ENCODE assay signal across 18 cellular contexts in the genomic region with DNA sequence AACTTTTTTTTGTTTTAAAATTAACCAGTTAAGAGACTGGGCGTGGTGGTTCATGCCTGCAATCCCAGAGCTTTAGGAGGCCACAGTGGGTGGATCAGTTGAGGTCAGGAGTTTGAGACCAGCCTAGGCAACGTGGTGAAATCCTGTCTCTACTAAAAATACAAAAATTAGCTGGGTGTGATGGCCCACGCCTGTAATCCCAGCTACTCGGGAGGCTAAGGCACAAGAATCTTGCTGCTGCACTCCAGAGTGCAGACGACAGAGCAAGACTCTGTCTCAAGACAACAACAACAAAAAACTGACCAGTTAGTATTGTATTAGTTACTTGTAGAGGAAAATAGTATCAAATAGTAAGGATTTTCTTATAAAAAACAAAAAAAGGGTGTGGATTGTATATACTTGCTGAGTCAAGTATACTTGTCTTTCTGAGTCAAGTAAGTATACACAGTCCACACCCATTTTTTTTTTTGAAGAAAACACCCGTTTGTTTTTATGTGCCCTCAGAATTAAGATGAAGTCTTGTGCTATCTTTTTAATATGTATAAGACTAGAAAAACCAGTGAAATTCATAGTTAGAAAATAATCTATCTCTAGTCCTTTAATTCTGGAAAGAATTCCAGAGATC. TPM values are rescaled to one million over a fixed set of nuclear protein-coding genes. Genes with fewer than 3 reads are reported as not detected.
DNase-seq lines count a peak whose midpoint lies in the region; ATAC-seq and TF ChIP-seq lines count a peak whose summit lies in the region.
"Had no signal": no experiment of that assay in that cellular context is flagged by ENCODE, and none has a peak within 500 bp of the region (broad histone marks: within the 10 kb centered on the region; RNA-seq: fewer than 3 reads in every experiment).

No MANE protein-coding gene starts in this region.

- H3K9me3 Mint-ChIP-seq in CD8-positive, alpha-beta memory T cell, result no peaks in the 10 kb centered on the region
- H3K9me3 Mint-ChIP-seq in osteocyte (ENCODE audit: unreplicated experiment), result no peaks in the 10 kb centered on the region
- H3K9me3 Mint-ChIP-seq: activated naive CD4-positive, alpha-beta T cell treated with anti-CD3 and anti-CD28 coated beads, Interleukin-2, amount 10 ng/mL, durations not matched to agents 7 days and 5 days; stimulated activated naive CD8-positive, alpha-beta T cell treated with anti-CD3 and anti-CD28 coated beads, Interleukin-15, amount 100 ng/mL, for 72 hours had no signal

- no peaks in the 10 kb centered on the region for H3K27me3 ChIP-seq in CD8-positive, alpha-beta memory T cell (ENCODE audit: insufficient read depth, low read length, poor library complexity, severe bottlenecking)
- H3K27me3 ChIP-seq in esophagus muscularis mucosa (no peaks in the 10 kb centered on the region), ascending aorta (no peaks in the 10 kb centered on the region)
- H3K27me3 ChIP-seq: body of pancreas had no signal

- no peak for DNase-seq in CD8-positive, alpha-beta memory T cell
- peak; percentile 30 for DNase-seq in RWPE1 (ENCODE audit: low spot score)
- no peak for DNase-seq in esophagus muscularis mucosa (ENCODE audit: extremely low spot score)
- DNase-seq in osteocyte (ENCODE audit: extremely low spot score, unreplicated experiment), result no peak
- DNase-seq in ascending aorta (ENCODE audit: low spot score in 2 of 2), result no peak
- DNase-seq in activated T-cell treated with anti-CD3 and anti-CD28 coated beads, Interleukin-2, amount 50 U/mL, for 48 hours, result no peak
- no peak for DNase-seq in H4 (ENCODE audit: low spot score)
- DNase-seq: activated CD4-positive, alpha-beta T cell treated with anti-CD3 and anti-CD28 coated beads, Interleukin-2, amount 50 U/mL, for 1 hour; activated naive CD4-positive, alpha-beta T cell treated with anti-CD3 and anti-CD28 coated beads, Interleukin-2, amount 10 ng/mL, durations not matched to agents 7 days and 5 days; body of pancreas; Calu3; foreskin melanocyte; NCI-H1436; NCI-H226; psoas muscle; stimulated activated naive CD8-positive, alpha-beta T cell treated with anti-CD3 and anti-CD28 coated beads, Interleukin-15, amount 100 ng/mL, for 72 hours had no signal

- intact Hi-C loops in esophagus muscularis mucosa (cut with DNase I) (no loop called here), ascending aorta (cut with DNase I) (no loop called here)

- H3K27me3 Mint-ChIP-seq in CD8-positive, alpha-beta memory T cell, result no peaks in the 10 kb centered on the region
- no peaks in the 10 kb centered on the region for H3K27me3 Mint-ChIP-seq in osteocyte (ENCODE audit: unreplicated experiment)
- H3K27me3 Mint-ChIP-seq: activated naive CD4-positive, alpha-beta T cell treated with anti-CD3 and anti-CD28 coated beads, Interleukin-2, amount 10 ng/mL, durations not matched to agents 7 days and 5 days; stimulated activated naive CD8-positive, alpha-beta T cell treated with anti-CD3 and anti-CD28 coated beads, Interleukin-15, amount 100 ng/mL, for 72 hours had no signal

- no peaks in the 10 kb centered on the region for H3K9me3 ChIP-seq in CD8-positive, alpha-beta memory T cell (ENCODE audit: low read length)
- H3K9me3 ChIP-seq in esophagus muscularis mucosa (no peaks in the 10 kb centered on the region), ascending aorta (no peaks in the 10 kb centered on the region)
- H3K9me3 ChIP-seq: body of pancreas, psoas muscle had no signal

- TF ChIP-seq EP300 in esophagus muscularis mucosa (IDR thresholded peaks at IDR 0.05), result no peak

- peak overlapping the region in 2 of 7 donors; percentile 15 to 70 for H3K4me3 Mint-ChIP-seq in CD8-positive, alpha-beta memory T cell
- H3K4me3 Mint-ChIP-seq in osteocyte (ENCODE audit: unreplicated experiment), result no peak overlapping the region
- H3K4me3 Mint-ChIP-seq: activated naive CD4-positive, alpha-beta T cell treated with anti-CD3 and anti-CD28 coated beads, Interleukin-2, amount 10 ng/mL, durations not matched to agents 7 days and 5 days; stimulated activated naive CD8-positive, alpha-beta T cell treated with anti-CD3 and anti-CD28 coated beads, Interleukin-15, amount 100 ng/mL, for 72 hours had no signal

- no peaks in the 10 kb centered on the region for H3K36me3 ChIP-seq in CD8-positive, alpha-beta memory T cell (ENCODE audit: insufficient read depth, low read length)
- peaks cover 0 to 12% (median 10%) of the 10 kb centered on the region in 4 donors for H3K36me3 ChIP-seq in esophagus muscularis mucosa
- peaks cover 7 to 13% of the 10 kb centered on the region in 2 donors for H3K36me3 ChIP-seq in ascending aorta

- H3K36me3 Mint-ChIP-seq in CD8-positive, alpha-beta memory T cell, result peaks cover 0 to 36% (median 4%) of the 10 kb centered on the region in 3 donors
- H3K36me3 Mint-ChIP-seq in osteocyte (ENCODE audit: unreplicated experiment), result peaks cover 3% of the 10 kb centered on the region

- peaks cover 51 to 72% (median 67%) of the 10 kb centered on the region in 3 donors for H3K4me1 Mint-ChIP-seq in CD8-positive, alpha-beta memory T cell
- H3K4me1 Mint-ChIP-seq in osteocyte (ENCODE audit: unreplicated experiment), result peaks cover 43% of the 10 kb centered on the region

- no peak for TF ChIP-seq POLR2A in esophagus muscularis mucosa (IDR thresholded peaks at IDR 0.05; ENCODE audit: low read depth)

- WGBS in esophagus muscularis mucosa, result 59% methylated on average over 6 of the region's 6 CpGs

- no peak for ATAC-seq in HG03025 (IDR thresholded peaks at IDR 0.05; ENCODE audit: low FRiP score, unreplicated experiment)
- ATAC-seq: body of pancreas; left lobe of liver; psoas muscle; stimulated activated naive CD8-positive, alpha-beta T cell treated with anti-CD3 and anti-CD28 coated beads, Interleukin-15, amount 100 ng/mL, for 72 hours had no signal

- H3K4me3 ChIP-seq in CD8-positive, alpha-beta memory T cell (ENCODE audit: low read length), result no peak overlapping the region
- H3K4me3 ChIP-seq in esophagus muscularis mucosa (no peak overlapping the region), ascending aorta (no peak overlapping the region)
- H3K4me3 ChIP-seq: body of pancreas, psoas muscle had no signal

- TF ChIP-seq CTCF in RWPE1 (conservative IDR thresholded peaks at IDR 0.05; ENCODE audit: low read depth), result no peak
- no peak for TF ChIP-seq CTCF in esophagus muscularis mucosa (IDR thresholded peaks at IDR 0.05)
- no peak for TF ChIP-seq CTCF in osteocyte (IDR thresholded peaks at IDR 0.05)
- no peak for TF ChIP-seq CTCF in ascending aorta (IDR thresholded peaks at IDR 0.05)

- H3K27ac ChIP-seq in CD8-positive, alpha-beta memory T cell (ENCODE audit: low read depth, low read length), result no peak overlapping the region
- H3K27ac ChIP-seq in RWPE1 (peak overlapping the region; percentile 83), esophagus muscularis mucosa (replicated peaks in 1 of 4) (peak overlapping the region in 3 of 4 donors; percentile 22 to 42 (median 28)), ascending aorta (no peak overlapping the region)
- H3K27ac ChIP-seq: body of pancreas, psoas muscle had no signal

- POLR2A ChIA-PET in CD8-positive, alpha-beta memory T cell (lab: Charles Lee), result no interaction called here
- POLR2A ChIA-PET in RWPE1 (lab: Yijun Ruan, JAX; ENCODE audit: low non-redundant PET), result no interaction called here

- H3K27ac Mint-ChIP-seq in CD8-positive, alpha-beta memory T cell, result peak overlapping the region in 5 of 8 donors; percentile 1 to 54 (median 15)
- peak overlapping the region; percentile 90 for H3K27ac Mint-ChIP-seq in osteocyte (ENCODE audit: unreplicated experiment)
- H3K27ac Mint-ChIP-seq: activated naive CD4-positive, alpha-beta T cell treated with anti-CD3 and anti-CD28 coated beads, Interleukin-2, amount 10 ng/mL, durations not matched to agents 7 days and 5 days had no signal

- CTCF ChIA-PET in CD8-positive, alpha-beta memory T cell (lab: Charles Lee), result no interaction called here
- CTCF ChIA-PET in RWPE1 (lab: Yijun Ruan, JAX), result interaction anchor here (0.6 kb wide), 1 partner anchor 13 kb away, joined by 5 read pairs; no protein-coding TSS in a partner anchor

- H3K4me1 ChIP-seq in CD8-positive, alpha-beta memory T cell (ENCODE audit: insufficient read depth, low read length), result peaks cover 11% of the 10 kb centered on the region
- H3K4me1 ChIP-seq in esophagus muscularis mucosa (peaks cover 25 to 48% (median 31%) of the 10 kb centered on the region in 4 donors), ascending aorta (peaks cover 0 to 10% of the 10 kb centered on the region in 2 donors)

RNA-seq across cellular contexts. Expression of gene UBAP1, which starts 25.3 kb away (rescaled TPM):
- 10 to 100 TPM; 39.0 to 39.7 TPM for total RNA-seq in CD8-positive, alpha-beta memory T cell
- 50.2 TPM for polyA plus RNA-seq in CD8-positive, alpha-beta memory T cell
- total RNA-seq in esophagus muscularis mucosa (10 to 100 TPM; 54.0 to 84.3 (median 72.6) TPM), osteocyte (38.6 and 39.8 TPM in 2 replicates), ascending aorta (26.0 TPM)
- 32.8 and 43.4 TPM in 2 replicates for total RNA-seq in H4 (2014; rRNA removed; shearing (Covaris generic))

Comparison
In these comparisons a context has a peak if more than half of its experiments do, and no peak if none do; other contexts are left out.
1. H3K27ac ChIP-seq: peak in RWPE1 (single experiment) and esophagus muscularis mucosa (3 of 4); none in CD8-positive, alpha-beta memory T cell (single experiment) and ascending aorta (0 of 2).